In genomic region chr10:33331020-33331557, GRCh38 we compare ENCODE assay signal across 9 cellular contexts. TPM values are rescaled to one million over a fixed set of nuclear protein-coding genes. Genes with fewer than 3 reads are reported as not detected.
A peak's percentile ranks its signal among the peaks of the same experiment; 100 is the strongest.
DNase-seq lines count a peak whose midpoint lies in the region; ATAC-seq and TF ChIP-seq lines count a peak whose summit lies in the region.
"Had no signal": no experiment of that assay in that cellular context is flagged by ENCODE, and none has a peak within 500 bp of the region (broad histone marks: within the 10 kb centered on the region; RNA-seq: fewer than 3 reads in every experiment).

No MANE protein-coding gene starts in this region.

- TF ChIP-seq CTCF in gastroesophageal sphincter (IDR thresholded peaks at IDR 0.05): no peak

- TF ChIP-seq EP300 in gastroesophageal sphincter (IDR thresholded peaks at IDR 0.05): no peak

- H3K4me1 ChIP-seq in ES-I3 (ENCODE audit: insufficient read depth, low read length) (0 out of 2 replicates have a peak, but pooled peaks cover 11% of the 10 kb centered on the region), gastroesophageal sphincter (peaks cover 9 to 83% (median 10%) of the 10 kb centered on the region in 3 donors)

- 9 to 10% methylated on average over 3 to 4 of the region's 4 CpGs for WGBS in gastroesophageal sphincter (ENCODE audit: low coverage in 1 of 2), 2 donors

- peak overlapping the region; percentile 0; the same call in 1 of the 2 replicates for H3K9ac ChIP-seq in ES-I3 (ENCODE audit: low read depth, low read length)

- DNase-seq in SW480 (ENCODE audit: low spot score): peak; percentile 30
- no peak for DNase-seq in skeletal muscle cell (ENCODE audit: low read depth)
- DNase-seq in central memory CD4-positive, alpha-beta T cell: no peak
- no peak for DNase-seq in caudate nucleus (lab: John Stamatoyannopoulos, UW)

- ATAC-seq in gastroesophageal sphincter (no peak), HG02885 (IDR thresholded peaks at IDR 0.05; ENCODE audit: poor library complexity, unreplicated experiment) (no peak), GM18858 (IDR thresholded peaks at IDR 0.05; ENCODE audit: unreplicated experiment) (no peak)
- ATAC-seq: stimulated activated naive CD8-positive, alpha-beta T cell treated with anti-CD3 and anti-CD28 coated beads, Interleukin-15, amount 100 ng/mL, for 72 hours had no signal

- peak overlapping the region; percentile 67 to 96 (median 84) for H3K27ac ChIP-seq in gastroesophageal sphincter
- no peak overlapping the region for H3K27ac ChIP-seq in caudate nucleus (ENCODE audit: low read depth, low read length)

- H3K27me3 ChIP-seq in gastroesophageal sphincter: no peaks in the 10 kb centered on the region

- peak overlapping the region; percentile 81 to 84 for H3K4me3 ChIP-seq in gastroesophageal sphincter
- peak overlapping the region; percentile 93 for H3K4me3 ChIP-seq in skeletal muscle cell (ENCODE audit: low read depth, low read length)

- no peak for TF ChIP-seq POLR2A in gastroesophageal sphincter (IDR thresholded peaks at IDR 0.05)

- H3K9me3 ChIP-seq in ES-I3 (ENCODE audit: control insufficient read depth, insufficient read depth, low read length) (no peaks in the 10 kb centered on the region), gastroesophageal sphincter (no peaks in the 10 kb centered on the region)

- H3K36me3 ChIP-seq in ES-I3 (ENCODE audit: insufficient read depth, low read length) (peaks cover 2% of the 10 kb centered on the region; the same call in 1 of the 2 replicates), gastroesophageal sphincter (no peaks in the 10 kb centered on the region)

RNA-seq across cellular contexts. Expression of gene NRP1, which starts 3.4 kb away (rescaled TPM):
- 10 to 100 TPM; 43.4 to 95.4 (median 52.7) TPM for total RNA-seq in gastroesophageal sphincter
